ENCODE assay signal across 10 cellular contexts in genomic region chr2:195477248-195477995, GRCh38.
DNase-seq lines count a peak whose midpoint lies in the region; ATAC-seq and TF ChIP-seq lines count a peak whose summit lies in the region.
"Had no signal": no experiment of that assay in that cellular context is flagged by ENCODE, and none has a peak within 500 bp of the region (broad histone marks: within the 10 kb centered on the region; RNA-seq: fewer than 3 reads in every experiment).

No MANE protein-coding gene starts in this region.

- CTCF ChIA-PET in A673 (lab: Charles Lee) = no interaction called here

- intact Hi-C loops in A673 (cut with micrococcal nuclease; ENCODE audit: unreplicated experiment) = no loop called here

- H3K4me1 ChIP-seq in A673 (ENCODE audit: insufficient read depth, low read length, poor library complexity, severe bottlenecking) = no peaks in the 10 kb centered on the region

- no peaks in the 10 kb centered on the region for H3K36me3 ChIP-seq in A673 (ENCODE audit: insufficient read depth, low read length, poor library complexity, severe bottlenecking)

- no peak for TF ChIP-seq CTCF in A673 (conservative IDR thresholded peaks at IDR 0.05; ENCODE audit: low read depth, low read length)

- ATAC-seq in GM19025 (IDR thresholded peaks at IDR 0.05; ENCODE audit: low read depth, unreplicated experiment) (peak; percentile 56), HG03159 (IDR thresholded peaks at IDR 0.05; ENCODE audit: unreplicated experiment) (peak; percentile 73)
- ATAC-seq: WTC11 had no signal

- no peaks in the 10 kb centered on the region for H3K9me3 ChIP-seq in A673 (ENCODE audit: low read depth, low read length, poor library complexity, severe bottlenecking)

- POLR2A ChIA-PET in A673 (lab: Charles Lee; ENCODE audit: low non-redundant PET) = no interaction called here

- peak; percentile 17 for DNase-seq in A673 (ENCODE audit: low spot score)
- DNase-seq in amniotic stem cell (lab: John Stamatoyannopoulos, UW) = peak; percentile 36
- DNase-seq in UCSD-AML1 (lab: John Stamatoyannopoulos, UW; ENCODE audit: unreplicated experiment) = no peak
- no peak for DNase-seq in hepatic stellate cell (ENCODE audit: low spot score)
- DNase-seq in NCI-H1092 treated with DMSO at 0.1 percent for 48 hours (lab: John Stamatoyannopoulos, UW) = no peak
- no peak for DNase-seq in stimulated activated CD4-positive, alpha-beta T cell treated with anti-CD3 and anti-CD28 coated beads, Interleukin-4, amount 100 ng/mL, for 4 hours
- DNase-seq: Calu3 had no signal

- H3K4me3 ChIP-seq in A673 (ENCODE audit: low read depth, low read length, poor library complexity, severe bottlenecking) = no peak overlapping the region

- no TSS peak for BruUV-seq in A673 (replicated peaks; lab: Mats Ljungman, UMichigan)

- H3K27ac ChIP-seq in A673 (ENCODE audit: low read depth, low read length, poor library complexity, severe bottlenecking) = no peak overlapping the region

- H3K27me3 ChIP-seq in A673 (replicated peaks; ENCODE audit: insufficient read depth, low read depth, low read length, poor library complexity) = no peaks in the 10 kb centered on the region

Comparison
In these comparisons a context has a peak if more than half of its experiments do, and no peak if none do; other contexts are left out.
1. DNase-seq: peak in A673 (single experiment) and amniotic stem cell (single experiment); none in UCSD-AML1 (single experiment), hepatic stellate cell (single experiment), NCI-H1092 treated with DMSO at 0.1 percent for 48 hours (single experiment) and stimulated activated CD4-positive, alpha-beta T cell treated with anti-CD3 and anti-CD28 coated beads, Interleukin-4, amount 100 ng/mL, for 4 hours (0 of 2).